Comparison of ENCODE assay signal across 8 cellular contexts in genomic region chr4:26719954-26720552, GRCh38.
A peak's percentile ranks its signal among the peaks of the same experiment; 100 is the strongest.
DNase-seq lines count a peak whose midpoint lies in the region; TF ChIP-seq lines count a peak whose summit lies in the region.

No MANE protein-coding gene starts in this region.

- H3K14ac ChIP-seq in mesenchymal stem cell (ENCODE audit: low read length in 2 of 2), result no peak overlapping the region

- H3K9ac ChIP-seq in KMS-11 (no peak overlapping the region), mesenchymal stem cell (ENCODE audit: low read length) (peak overlapping the region; percentile 3)

- POLR2A ChIA-PET in activated CD4-positive, alpha-beta memory T cell treated with anti-CD3 and anti-CD28 coated beads for 36 hours (lab: Charles Lee), result no interaction called here

- no peak overlapping the region for H4K91ac ChIP-seq in mesenchymal stem cell (ENCODE audit: low read length)

- H3K27ac ChIP-seq in KMS-11 (no peak overlapping the region), mesenchymal stem cell (ENCODE audit: low read length, poor library complexity, severe bottlenecking) (no peak overlapping the region)

- DNase-seq in Calu3 (no peak), astrocyte of the hippocampus (ENCODE audit: low read depth, low spot score) (peak; percentile 42), mesenchymal stem cell (peak; percentile 39), occipital lobe (lab: John Stamatoyannopoulos, UW) (no peak), NCI-H2227 treated with DMSO at 0.1 percent for 48 hours (lab: John Stamatoyannopoulos, UW) (no peak), NCI-H2171 (lab: John Stamatoyannopoulos, UW) (no peak)
- no peak for DNase-seq in activated CD4-positive, alpha-beta memory T cell treated with anti-CD3 and anti-CD28 coated beads for 36 hours

- H3K23ac ChIP-seq in mesenchymal stem cell (ENCODE audit: low read length in 2 of 2), result no peak overlapping the region

- no peaks in the 10 kb centered on the region for H3K79me2 ChIP-seq in KMS-11 (ENCODE audit: insufficient read depth, low read depth)

- H2BK12ac ChIP-seq in mesenchymal stem cell (ENCODE audit: low read length in 2 of 2), result no peak overlapping the region

- H3K4ac ChIP-seq in mesenchymal stem cell (ENCODE audit: low read depth in 1 of 2, low read length in 2 of 2), result no peak overlapping the region

- BruUV-seq in Calu3 (replicated peaks; lab: Mats Ljungman, UMichigan), result no TSS peak

- H3K4me2 ChIP-seq in KMS-11 (no peak overlapping the region), mesenchymal stem cell (ENCODE audit: low read length, poor library complexity, severe bottlenecking) (no peak overlapping the region)

- H2BK5ac ChIP-seq in mesenchymal stem cell (ENCODE audit: low read depth, low read length, poor library complexity, severe bottlenecking), result no peak overlapping the region

- no peaks in the 10 kb centered on the region for H3K36me3 Mint-ChIP-seq in Calu3 (ENCODE audit: insufficient read depth, unreplicated experiment)
- no peaks in the 10 kb centered on the region for H3K36me3 Mint-ChIP-seq in activated CD4-positive, alpha-beta memory T cell treated with anti-CD3 and anti-CD28 coated beads for 36 hours

- no peaks in the 10 kb centered on the region for H3K36me3 ChIP-seq in KMS-11 (ENCODE audit: insufficient read depth)
- H3K36me3 ChIP-seq in mesenchymal stem cell (ENCODE audit: control insufficient read depth in 1 of 2, insufficient read depth in 2 of 2, low read depth in 1 of 2, low read length in 2 of 2), result peaks cover 5 to 43% of the 10 kb centered on the region in 2 experiments

- no peaks in the 10 kb centered on the region for H3K9me3 ChIP-seq in mesenchymal stem cell (ENCODE audit: control insufficient read depth, low read length)

- peaks cover 9% of the 10 kb centered on the region for H3K79me1 ChIP-seq in mesenchymal stem cell (replicated peaks; ENCODE audit: low read length, poor library complexity, severe bottlenecking)

- no peak overlapping the region for H3K27ac Mint-ChIP-seq in Calu3 (ENCODE audit: unreplicated experiment)
- no peak overlapping the region for H3K27ac Mint-ChIP-seq in activated CD4-positive, alpha-beta memory T cell treated with anti-CD3 and anti-CD28 coated beads for 36 hours

- no peak overlapping the region for H2AK5ac ChIP-seq in mesenchymal stem cell (ENCODE audit: low read length, severe bottlenecking)

- H3K27me3 ChIP-seq in KMS-11 (ENCODE audit: insufficient read depth, low read depth) (no peaks in the 10 kb centered on the region), mesenchymal stem cell (ENCODE audit: control insufficient read depth in 1 of 2, insufficient read depth in 1 of 2, low read length in 2 of 2) (no peaks in the 10 kb centered on the region)

- TF ChIP-seq CTCF in Calu3 (IDR thresholded peaks at IDR 0.05; ENCODE audit: unreplicated experiment), result peak; percentile 35
- TF ChIP-seq CTCF in KMS-11 (conservative IDR thresholded peaks at IDR 0.05; ENCODE audit: low read depth, low read length), result peak; percentile 49; the same call in 1 of the 2 replicates

- H2AFZ ChIP-seq in KMS-11 (ENCODE audit: low read depth), result no peak overlapping the region
- H2AFZ ChIP-seq in mesenchymal stem cell (ENCODE audit: low read depth, low read length), result no peak overlapping the region

- no peak overlapping the region for H3K18ac ChIP-seq in mesenchymal stem cell (ENCODE audit: low read depth in 1 of 2, low read length in 2 of 2)

- CTCF ChIA-PET in Calu3 (lab: Charles Lee), result interaction anchor here (0.6 kb wide), 1 partner anchor 261 kb away, joined by 3 read pairs; no protein-coding TSS in a partner anchor
- CTCF ChIA-PET in activated CD4-positive, alpha-beta memory T cell treated with anti-CD3 and anti-CD28 coated beads for 36 hours (lab: Charles Lee), result interaction anchor here (1.0 to 1.2 kb wide), 2 partner anchors 259 to 261 kb away, joined by 3 to 5 read pairs; no protein-coding TSS in a partner anchor

- H3K9me3 Mint-ChIP-seq in Calu3 (ENCODE audit: low read depth, unreplicated experiment), result no peaks in the 10 kb centered on the region
- H3K9me3 Mint-ChIP-seq in activated CD4-positive, alpha-beta memory T cell treated with anti-CD3 and anti-CD28 coated beads for 36 hours, result no peaks in the 10 kb centered on the region

- no peak overlapping the region for H3K4me3 Mint-ChIP-seq in Calu3 (ENCODE audit: low read depth, unreplicated experiment)
- no peak overlapping the region for H3K4me3 Mint-ChIP-seq in activated CD4-positive, alpha-beta memory T cell treated with anti-CD3 and anti-CD28 coated beads for 36 hours

- no peaks in the 10 kb centered on the region for H3K4me1 Mint-ChIP-seq in Calu3 (ENCODE audit: low read depth, unreplicated experiment)
- no peaks in the 10 kb centered on the region for H3K4me1 Mint-ChIP-seq in activated CD4-positive, alpha-beta memory T cell treated with anti-CD3 and anti-CD28 coated beads for 36 hours (ENCODE audit: low read depth)

- no peaks in the 10 kb centered on the region for H4K20me1 ChIP-seq in KMS-11 (ENCODE audit: insufficient read depth)

- H3K4me3 ChIP-seq in KMS-11 (IDR thresholded peaks at IDR 0.05; ENCODE audit: insufficient read depth, low read depth, low read length) (no peak overlapping the region), mesenchymal stem cell (ENCODE audit: insufficient read depth in 1 of 2, low read depth in 1 of 2, low read length in 2 of 2) (no peak overlapping the region)

- H4K8ac ChIP-seq in mesenchymal stem cell (ENCODE audit: low read length), result no peak overlapping the region

- no CpG with 5 or more reads among the region's 1 CpG for WGBS in mesenchymal stem cell

- no peaks in the 10 kb centered on the region for H3K27me3 Mint-ChIP-seq in Calu3 (ENCODE audit: unreplicated experiment)
- no peaks in the 10 kb centered on the region for H3K27me3 Mint-ChIP-seq in activated CD4-positive, alpha-beta memory T cell treated with anti-CD3 and anti-CD28 coated beads for 36 hours

- no peak overlapping the region for H2BK120ac ChIP-seq in mesenchymal stem cell (ENCODE audit: low read depth, low read length)

- H2BK15ac ChIP-seq in mesenchymal stem cell (ENCODE audit: low read depth, poor library complexity, severe bottlenecking), result no peak overlapping the region

- intact Hi-C loops in Calu3 (cut with micrococcal nuclease; ENCODE audit: unreplicated experiment), result loop anchor here (2.0 to 10.0 kb wide), 2 partner anchors 261 to 285 kb away; no protein-coding TSS in a partner anchor
- intact Hi-C loops in activated CD4-positive, alpha-beta memory T cell treated with anti-CD3 and anti-CD28 coated beads for 36 hours (cut with micrococcal nuclease), result loop anchor here (2.0 to 10.0 kb wide), 2 partner anchors 263 to 695 kb away; no protein-coding TSS in a partner anchor

- H3K4me1 ChIP-seq in KMS-11 (ENCODE audit: low read depth, poor library complexity, severe bottlenecking) (no peaks in the 10 kb centered on the region), mesenchymal stem cell (ENCODE audit: control insufficient read depth, insufficient read depth, low read depth, low read length) (peaks cover 2% of the 10 kb centered on the region)

Comparison
In these comparisons a context has a peak if more than half of its experiments do, and no peak if none do; other contexts are left out.
1. DNase-seq: peak in astrocyte of the hippocampus (single experiment) and mesenchymal stem cell (single experiment); none in Calu3 (single experiment), occipital lobe (single experiment), activated CD4-positive, alpha-beta memory T cell treated with anti-CD3 and anti-CD28 coated beads for 36 hours (single experiment), NCI-H2227 treated with DMSO at 0.1 percent for 48 hours (single experiment) and NCI-H2171 (single experiment).